In the genomic region with DNA sequence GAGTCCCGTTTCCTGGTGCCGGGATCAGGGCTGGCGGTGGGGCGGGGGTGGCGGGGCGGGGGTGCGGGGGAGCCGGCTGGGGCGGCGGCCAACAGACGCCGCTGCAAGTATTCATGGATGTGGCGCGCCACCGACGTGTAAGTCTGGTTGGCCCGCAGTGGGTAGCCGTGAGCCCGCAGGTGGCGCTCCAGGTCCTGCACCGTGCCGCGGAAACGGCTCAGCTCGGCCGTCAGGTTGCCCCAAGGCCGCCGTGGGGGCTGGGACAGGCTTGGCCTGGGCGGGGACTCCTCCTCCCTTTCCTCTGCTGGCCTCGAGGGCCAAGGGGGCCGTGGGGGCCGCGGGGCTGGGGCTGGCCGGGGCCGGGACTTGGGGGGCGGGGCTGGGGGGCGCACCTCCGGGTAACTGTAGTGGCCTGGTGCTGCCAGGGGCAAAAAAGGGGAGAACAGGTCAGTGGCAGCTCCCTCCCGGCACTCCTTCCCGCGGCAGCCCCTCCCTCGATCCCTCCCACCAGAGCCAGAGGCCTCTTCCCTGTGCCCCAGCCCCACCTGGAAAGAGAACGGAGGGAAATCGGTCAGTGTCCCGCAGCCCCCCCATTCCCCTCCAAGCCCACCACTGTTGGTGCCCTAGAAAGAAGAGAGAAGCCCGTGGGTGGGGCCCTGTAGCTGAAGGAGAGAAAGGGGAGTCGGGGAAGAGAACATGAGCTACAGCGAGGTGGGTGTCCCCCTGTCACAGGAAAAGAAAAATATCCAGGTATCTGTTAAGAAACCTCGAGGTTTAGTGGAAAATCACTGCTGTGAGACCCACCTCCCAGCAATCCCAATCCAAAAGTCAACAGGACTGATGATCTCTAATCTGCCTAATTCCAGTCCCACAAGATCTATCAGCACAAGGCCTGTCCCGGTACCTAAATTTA, we compare ENCODE assay signal across 8 cellular contexts. TPM values are rescaled to one million over a fixed set of nuclear protein-coding genes. Genes with fewer than 3 reads are reported as not detected.
A peak's percentile ranks its signal among the peaks of the same experiment; 100 is the strongest.
DNase-seq lines count a peak whose midpoint lies in the region; ATAC-seq, FAIRE-seq and TF ChIP-seq lines count a peak whose summit lies in the region.

No MANE protein-coding gene starts in this region.

- no peaks in the 10 kb centered on the region for H3K9me3 Mint-ChIP-seq in activated T-helper 2 cell treated with anti-CD3 and anti-CD28 coated beads, Interferon-gamma antibody, Interleukin-2, Interleukin-4, amounts not matched to agents 10 μg/mL and 5 μg/mL and 100 μg/mL, durations not matched to agents 14 hours and 24 hours and 36 hours

- H3K4me3 ChIP-seq in H7 (ENCODE audit: insufficient read depth, low read depth, low read length) (peak overlapping the region; percentile 35), Peyer's patch (peak overlapping the region in 3 of 4 donors; percentile 22 to 35 (median 32)), prostate gland (peak overlapping the region in 1 of 2 donors; percentile 7), aorta (ENCODE audit: low read length in 2 of 2) (no peak overlapping the region)

- WGBS in prostate gland: 19% methylated on average over 28 of the region's 50 CpGs
- 19 to 39% methylated on average over 17 to 50 of the region's 50 CpGs for WGBS in aorta, 2 donors

- TF ChIP-seq POLR2A in Peyer's patch (IDR thresholded peaks at IDR 0.05) (no peak), prostate gland (IDR thresholded peaks at IDR 0.05) (no peak)

- H3K36me3 ChIP-seq in H7 (replicated peaks; ENCODE audit: control insufficient read depth, insufficient read depth, low read length) (no peaks in the 10 kb centered on the region), Peyer's patch (no peaks in the 10 kb centered on the region), prostate gland (no peaks in the 10 kb centered on the region), aorta (ENCODE audit: control insufficient read depth in 1 of 2, insufficient read depth in 2 of 2, low read length in 1 of 2) (peaks cover 0 to 1% of the 10 kb centered on the region in 2 donors)

- peak; percentile 97 for DNase-seq in H7
- peak; percentile 72 to 92 (median 86) for DNase-seq in Peyer's patch
- DNase-seq in activated T-helper 2 cell treated with anti-CD3 and anti-CD28 coated beads, Interferon-gamma antibody, Interleukin-2, Interleukin-4, amounts not matched to agents 10 μg/mL and 5 μg/mL and 100 μg/mL, durations not matched to agents 14 hours and 24 hours and 36 hours (ENCODE audit: low spot score): peak; percentile 51
- peak; percentile 59 to 76 for DNase-seq in frontal cortex (ENCODE audit: low spot score in 2 of 2)
- peak; percentile 73 for DNase-seq in prostate gland (ENCODE audit: low spot score)
- DNase-seq in aorta: peak; percentile 92 to 97
- DNase-seq in NCI-H1436 (lab: John Stamatoyannopoulos, UW): no peak

- no peak for FAIRE-seq in frontal cortex (lab: Jason Lieb, UNC)

- H3K27me3 Mint-ChIP-seq in activated T-helper 2 cell treated with anti-CD3 and anti-CD28 coated beads, Interferon-gamma antibody, Interleukin-2, Interleukin-4, amounts not matched to agents 10 μg/mL and 5 μg/mL and 100 μg/mL, durations not matched to agents 14 hours and 24 hours and 36 hours (ENCODE audit: low read depth): peaks cover 62% of the 10 kb centered on the region

- intact Hi-C loops in activated T-helper 2 cell treated with anti-CD3 and anti-CD28 coated beads, Interferon-gamma antibody, Interleukin-2, Interleukin-4, amounts not matched to agents 10 μg/mL and 5 μg/mL and 100 μg/mL, durations not matched to agents 14 hours and 24 hours and 36 hours (cut with micrococcal nuclease): loop anchor here (2.0 kb wide), 1 partner anchor 67 kb away; the partner anchor contains the start of gene PPT2
- intact Hi-C loops in prostate gland (cut with DNase I): loop anchor here (1.0 kb wide), 1 partner anchor 25 kb away; no protein-coding TSS in a partner anchor
- intact Hi-C loops in aorta (cut with DNase I): no loop called here

- H3K27me3 ChIP-seq in H7 (ENCODE audit: control insufficient read depth, insufficient read depth, low read length) (peaks cover 11% of the 10 kb centered on the region), Peyer's patch (no peaks in the 10 kb centered on the region), prostate gland (replicated peaks; ENCODE audit: insufficient read depth) (no peaks in the 10 kb centered on the region), aorta (ENCODE audit: control insufficient read depth in 1 of 2, insufficient read depth in 2 of 2, low read length in 1 of 2) (no peaks in the 10 kb centered on the region)

- no peak overlapping the region for H3K4me3 Mint-ChIP-seq in activated T-helper 2 cell treated with anti-CD3 and anti-CD28 coated beads, Interferon-gamma antibody, Interleukin-2, Interleukin-4, amounts not matched to agents 10 μg/mL and 5 μg/mL and 100 μg/mL, durations not matched to agents 14 hours and 24 hours and 36 hours (ENCODE audit: low read depth)

- ATAC-seq in aorta (ENCODE audit: low FRiP score) (peak; percentile 86), HG02798 (IDR thresholded peaks at IDR 0.05; ENCODE audit: poor library complexity, unreplicated experiment) (no peak)

- TF ChIP-seq CTCF in Peyer's patch (IDR thresholded peaks at IDR 0.05) (peak; percentile 14 to 74 (median 62)), prostate gland (IDR thresholded peaks at IDR 0.05) (peak; percentile 36 to 78 (median 59))

- no peaks in the 10 kb centered on the region for H3K9me3 ChIP-seq in Peyer's patch
- no peaks in the 10 kb centered on the region for H3K9me3 ChIP-seq in prostate gland
- no peaks in the 10 kb centered on the region for H3K9me3 ChIP-seq in aorta (ENCODE audit: control insufficient read depth, low read length)

- H3K4me1 ChIP-seq in Peyer's patch (peaks cover 0 to 32% (median 10%) of the 10 kb centered on the region in 4 donors), prostate gland (replicated peaks) (no peaks in the 10 kb centered on the region), aorta (ENCODE audit: control insufficient read depth in 1 of 2, insufficient read depth in 2 of 2, low read length in 2 of 2) (peaks cover 0 to 4% of the 10 kb centered on the region in 2 donors)

- H3K27ac ChIP-seq in Peyer's patch (peak overlapping the region; percentile 58 to 78 (median 62)), prostate gland (peak overlapping the region; percentile 59 to 63), aorta (ENCODE audit: low read depth in 1 of 2, low read length in 2 of 2) (peak overlapping the region in 1 of 2 donors; percentile 25)

- no peaks in the 10 kb centered on the region for H3K36me3 Mint-ChIP-seq in activated T-helper 2 cell treated with anti-CD3 and anti-CD28 coated beads, Interferon-gamma antibody, Interleukin-2, Interleukin-4, amounts not matched to agents 10 μg/mL and 5 μg/mL and 100 μg/mL, durations not matched to agents 14 hours and 24 hours and 36 hours (ENCODE audit: low read depth)

- no peak overlapping the region for H3K27ac Mint-ChIP-seq in activated T-helper 2 cell treated with anti-CD3 and anti-CD28 coated beads, Interferon-gamma antibody, Interleukin-2, Interleukin-4, amounts not matched to agents 10 μg/mL and 5 μg/mL and 100 μg/mL, durations not matched to agents 14 hours and 24 hours and 36 hours

- H3K4me1 Mint-ChIP-seq in activated T-helper 2 cell treated with anti-CD3 and anti-CD28 coated beads, Interferon-gamma antibody, Interleukin-2, Interleukin-4, amounts not matched to agents 10 μg/mL and 5 μg/mL and 100 μg/mL, durations not matched to agents 14 hours and 24 hours and 36 hours (ENCODE audit: low read depth): peaks cover 10% of the 10 kb centered on the region

RNA-seq across cellular contexts. Expression of gene TNXB, which starts 21.3 kb away (rescaled TPM):
- 2.7 and 4.4 TPM in 2 replicates for total RNA-seq in H7 (2014; rRNA removed; shearing (Covaris generic))
- total RNA-seq in Peyer's patch (100 to 1,000 TPM in 2 of 4 donors, 10 to 100 TPM in 2; 38.5 to 301 (median 117) TPM), frontal cortex (4.5 TPM), prostate gland (10 to 100 TPM; 18.5 to 29.1 TPM), aorta (100 to 1,000 TPM; 146 to 441 TPM)
- total RNA-seq in activated T-helper 2 cell treated with anti-CD3 and anti-CD28 coated beads, Interferon-gamma antibody, Interleukin-2, Interleukin-4, amounts not matched to agents 10 μg/mL and 5 μg/mL and 100 μg/mL, durations not matched to agents 14 hours and 24 hours and 36 hours: 4.3 and 5.0 TPM in 2 replicates
- polyA plus RNA-seq in aorta: 10 to 100 TPM; 11.1 to 86.1 TPM

RNA-seq across cellular contexts. Expression of gene ATF6B, which starts 40.2 kb away (rescaled TPM):
- 25.1 and 26.2 TPM in 2 replicates for total RNA-seq in H7 (2014; rRNA removed; shearing (Covaris generic))
- total RNA-seq in Peyer's patch (100 to 1,000 TPM in 3 of 4 donors, 10 to 100 TPM in 1; 75.3 to 408 (median 156) TPM), frontal cortex (13.0 TPM), prostate gland (100 to 1,000 TPM in 1 of 2 donors, 10 to 100 TPM in 1; 70.6 to 132 TPM), aorta (10 to 100 TPM; 56.2 to 90.9 TPM)
- total RNA-seq in activated T-helper 2 cell treated with anti-CD3 and anti-CD28 coated beads, Interferon-gamma antibody, Interleukin-2, Interleukin-4, amounts not matched to agents 10 μg/mL and 5 μg/mL and 100 μg/mL, durations not matched to agents 14 hours and 24 hours and 36 hours: 86.9 and 91.2 TPM in 2 replicates
- polyA plus RNA-seq in aorta: 10 to 100 TPM; 12.9 to 93.1 TPM

RNA-seq across cellular contexts. Expression of gene FKBPL, which starts 42.3 kb away (rescaled TPM):
- 12.5 and 12.8 TPM in 2 replicates for total RNA-seq in H7 (2014; rRNA removed; shearing (Covaris generic))
- 1 to 10 TPM; 5.1 to 6.6 (median 5.6) TPM for total RNA-seq in Peyer's patch
- total RNA-seq in activated T-helper 2 cell treated with anti-CD3 and anti-CD28 coated beads, Interferon-gamma antibody, Interleukin-2, Interleukin-4, amounts not matched to agents 10 μg/mL and 5 μg/mL and 100 μg/mL, durations not matched to agents 14 hours and 24 hours and 36 hours: 5.0 and 5.8 TPM in 2 replicates
- total RNA-seq in frontal cortex: 4.5 TPM
- 1 to 10 TPM; 3.6 to 6.9 TPM for total RNA-seq in prostate gland
- 1 to 10 TPM; 1.9 to 4.7 TPM for total RNA-seq in aorta
- polyA plus RNA-seq in aorta: 1 to 10 TPM; 3.4 to 4.8 TPM

RNA-seq across cellular contexts. Expression of gene CYP21A2, which starts 49.6 kb away (rescaled TPM):
- 0.11 TPM in 1 of 2 replicates, not detected in the other for total RNA-seq in H7 (2014; rRNA removed; shearing (Covaris generic))
- total RNA-seq in Peyer's patch: 1 to 10 TPM in 1 of 4 donors, not detected in 3; 1.2 TPM
- total RNA-seq in activated T-helper 2 cell treated with anti-CD3 and anti-CD28 coated beads, Interferon-gamma antibody, Interleukin-2, Interleukin-4, amounts not matched to agents 10 μg/mL and 5 μg/mL and 100 μg/mL, durations not matched to agents 14 hours and 24 hours and 36 hours: 0.25 and 0.39 TPM in 2 replicates
- under 0.01 TPM for total RNA-seq in frontal cortex
- 1 to 10 TPM in 1 of 2 donors, under 1 TPM in 1; 0.59 to 2.7 TPM for total RNA-seq in prostate gland
- 1 to 10 TPM; 2.2 to 2.3 TPM for total RNA-seq in aorta
- 1 to 10 TPM in 1 of 2 donors, not detected in 1; 3.6 TPM for polyA plus RNA-seq in aorta

Comparison
In these comparisons a context has a peak if more than half of its experiments do, and no peak if none do; other contexts are left out.
1. H3K4me3 ChIP-seq: peak in H7 (single experiment) and Peyer's patch (3 of 4); none in aorta (0 of 2).
2. intact Hi-C loops: an anchor here in activated T-helper 2 cell treated with anti-CD3 and anti-CD28 coated beads, Interferon-gamma antibody, Interleukin-2, Interleukin-4, amounts not matched to agents 10 μg/mL and 5 μg/mL and 100 μg/mL, durations not matched to agents 14 hours and 24 hours and 36 hours (2.0 kb wide) and prostate gland (1.0 kb wide); none called in aorta.